In genomic region chr1:77683142-77683835, GRCh38 we compare ENCODE assay signal across 1 cellular context.
A peak's percentile ranks its signal among the peaks of the same experiment; 100 is the strongest.
TF ChIP-seq lines count a peak whose summit lies in the region.

No MANE protein-coding gene starts in this region.

TF ChIP-seq in K562, 482 proteins besides CTCF, POLR2A, EP300 and RAD21 (continued from another document and continues in another):
- TF ChIP-seq, protein P1, sequence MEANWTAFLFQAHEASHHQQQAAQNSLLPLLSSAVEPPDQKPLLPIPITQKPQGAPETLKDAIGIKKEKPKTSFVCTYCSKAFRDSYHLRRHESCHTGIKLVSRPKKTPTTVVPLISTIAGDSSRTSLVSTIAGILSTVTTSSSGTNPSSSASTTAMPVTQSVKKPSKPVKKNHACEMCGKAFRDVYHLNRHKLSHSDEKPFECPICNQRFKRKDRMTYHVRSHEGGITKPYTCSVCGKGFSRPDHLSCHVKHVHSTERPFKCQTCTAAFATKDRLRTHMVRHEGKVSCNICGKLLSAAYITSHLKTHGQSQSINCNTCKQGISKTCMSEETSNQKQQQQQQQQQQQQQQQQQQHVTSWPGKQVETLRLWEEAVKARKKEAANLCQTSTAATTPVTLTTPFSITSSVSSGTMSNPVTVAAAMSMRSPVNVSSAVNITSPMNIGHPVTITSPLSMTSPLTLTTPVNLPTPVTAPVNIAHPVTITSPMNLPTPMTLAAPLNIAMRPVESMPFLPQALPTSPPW (CRISPR knock-in tag; IDR thresholded peaks at IDR 0.05) = peak; percentile 94
- TF ChIP-seq RAD51 (IDR thresholded peaks at IDR 0.05; ENCODE audit: borderline replicate concordance, low read depth) (no peak), CTCFL (IDR thresholded peaks at IDR 0.05; ENCODE audit: borderline replicate concordance, insufficient read depth, low read depth, low read length, poor library complexity, severe bottlenecking) (no peak), PCBP2 (IDR thresholded peaks at IDR 0.05; ENCODE audit: low read depth, low read length, poor library complexity, severe bottlenecking) (peak; percentile 86), ZNF408 (CRISPR knock-in tag; IDR thresholded peaks at IDR 0.05; ENCODE audit: low read depth) (no peak), CREB3L1 (IDR thresholded peaks at IDR 0.05; ENCODE audit: borderline replicate concordance, low read depth) (no peak), ZNF696 (CRISPR knock-in tag; conservative IDR thresholded peaks at IDR 0.05) (no peak), ETS2 (tag; IDR thresholded peaks at IDR 0.05; ENCODE audit: borderline replicate concordance, poor library complexity, severe bottlenecking) (no peak), YBX1 (IDR thresholded peaks at IDR 0.05) (no peak), HMGXB4 (CRISPR knock-in tag; IDR thresholded peaks at IDR 0.05) (peak; percentile 54; the same call in 1 of the 2 replicates), PML (IDR thresholded peaks at IDR 0.05; ENCODE audit: low read length) (0 out of 2 replicates have a peak, but pooled peaks have one; percentile 30), RBM15 (IDR thresholded peaks at IDR 0.05; ENCODE audit: insufficient read depth, low read length) (no peak), MNT (conservative IDR thresholded peaks at IDR 0.05) (peak in 1 of 2 experiments; percentile 70; a peak in 1 of 4 replicates), ZNF140 (CRISPR knock-in tag; IDR thresholded peaks at IDR 0.05) (no peak), NCOA4 (IDR thresholded peaks at IDR 0.05; ENCODE audit: partially characterized antibody) (no peak), ZNF639 (CRISPR knock-in tag; conservative IDR thresholded peaks at IDR 0.05 in 1 of 2, IDR thresholded peaks at IDR 0.05 in 1 of 2) (peak in 1 of 2 experiments; percentile 88; a peak in 2 of 4 replicates), ARID2 (IDR thresholded peaks at IDR 0.05) (no peak), LARP7 (IDR thresholded peaks at IDR 0.05) (no peak), ELF2 (CRISPR knock-in tag; IDR thresholded peaks at IDR 0.05) (no peak), USF2 (CRISPR knock-in tag; IDR thresholded peaks at IDR 0.05) (no peak), TAF9B (IDR thresholded peaks at IDR 0.05; ENCODE audit: partially characterized antibody) (no peak), KAT7 (CRISPR knock-in tag; IDR thresholded peaks at IDR 0.05; ENCODE audit: borderline replicate concordance) (no peak), SRSF7 (optimal IDR thresholded peaks at IDR 0.05; ENCODE audit: low read depth, low read length) (no peak), TEAD1 (CRISPR knock-in tag; IDR thresholded peaks at IDR 0.05) (no peak), MAZ (CRISPR knock-in tag; conservative IDR thresholded peaks at IDR 0.05 in 1 of 2, IDR thresholded peaks at IDR 0.05 in 1 of 2) (peak; percentile 85 to 95), RNF219 (CRISPR knock-in tag; IDR thresholded peaks at IDR 0.05) (no peak), E4F1 (CRISPR knock-in tag; IDR thresholded peaks at IDR 0.05; ENCODE audit: borderline replicate concordance) (no peak), ZNF24 (IDR thresholded peaks at IDR 0.05) (0 out of 2 replicates have a peak, but pooled peaks have one; percentile 28), ZNF232 (CRISPR knock-in tag; IDR thresholded peaks at IDR 0.05) (no peak), RBM22 (IDR thresholded peaks at IDR 0.05; ENCODE audit: low read depth, low read length, poor library complexity, severe bottlenecking) (peak; percentile 66), NEUROD1 (IDR thresholded peaks at IDR 0.05; ENCODE audit: borderline replicate concordance, low read depth, low read length, partially characterized antibody) (peak; percentile 56), CEBPB (tag; IDR thresholded peaks at IDR 0.05) (no peak), TGIF2 (CRISPR knock-in tag; IDR thresholded peaks at IDR 0.05) (no peak), HDAC1 (IDR thresholded peaks at IDR 0.05) (peak in 1 of 2 experiments; percentile 83; a peak in 2 of 4 replicates)
- TF ChIP-seq, protein P2, sequence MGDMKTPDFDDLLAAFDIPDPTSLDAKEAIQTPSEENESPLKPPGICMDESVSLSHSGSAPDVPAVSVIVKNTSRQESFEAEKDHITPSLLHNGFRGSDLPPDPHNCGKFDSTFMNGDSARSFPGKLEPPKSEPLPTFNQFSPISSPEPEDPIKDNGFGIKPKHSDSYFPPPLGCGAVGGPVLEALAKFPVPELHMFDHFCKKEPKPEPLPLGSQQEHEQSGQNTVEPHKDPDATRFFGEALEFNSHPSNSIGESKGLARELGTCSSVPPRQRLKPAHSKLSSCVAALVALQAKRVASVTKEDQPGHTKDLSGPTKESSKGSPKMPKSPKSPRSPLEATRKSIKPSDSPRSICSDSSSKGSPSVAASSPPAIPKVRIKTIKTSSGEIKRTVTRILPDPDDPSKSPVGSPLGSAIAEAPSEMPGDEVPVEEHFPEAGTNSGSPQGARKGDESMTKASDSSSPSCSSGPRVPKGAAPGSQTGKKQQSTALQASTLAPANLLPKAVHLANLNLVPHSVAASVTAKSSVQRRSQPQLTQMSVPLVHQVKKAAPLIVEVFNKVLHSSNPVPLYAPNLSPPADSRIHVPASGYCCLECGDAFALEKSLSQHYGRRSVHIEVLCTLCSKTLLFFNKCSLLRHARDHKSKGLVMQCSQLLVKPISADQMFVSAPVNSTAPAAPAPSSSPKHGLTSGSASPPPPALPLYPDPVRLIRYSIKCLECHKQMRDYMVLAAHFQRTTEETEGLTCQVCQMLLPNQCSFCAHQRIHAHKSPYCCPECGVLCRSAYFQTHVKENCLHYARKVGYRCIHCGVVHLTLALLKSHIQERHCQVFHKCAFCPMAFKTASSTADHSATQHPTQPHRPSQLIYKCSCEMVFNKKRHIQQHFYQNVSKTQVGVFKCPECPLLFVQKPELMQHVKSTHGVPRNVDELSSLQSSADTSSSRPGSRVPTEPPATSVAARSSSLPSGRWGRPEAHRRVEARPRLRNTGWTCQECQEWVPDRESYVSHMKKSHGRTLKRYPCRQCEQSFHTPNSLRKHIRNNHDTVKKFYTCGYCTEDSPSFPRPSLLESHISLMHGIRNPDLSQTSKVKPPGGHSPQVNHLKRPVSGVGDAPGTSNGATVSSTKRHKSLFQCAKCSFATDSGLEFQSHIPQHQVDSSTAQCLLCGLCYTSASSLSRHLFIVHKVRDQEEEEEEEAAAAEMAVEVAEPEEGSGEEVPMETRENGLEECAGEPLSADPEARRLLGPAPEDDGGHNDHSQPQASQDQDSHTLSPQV (IDR thresholded peaks at IDR 0.05) = peak; percentile 63; the same call in 1 of the 2 replicates
